12 cellular contexts compared by ENCODE assay signal in genomic region chr10:35498693-35499092, GRCh38.
DNase-seq lines count a peak whose midpoint lies in the region; ATAC-seq and TF ChIP-seq lines count a peak whose summit lies in the region.
"Had no signal": no experiment of that assay in that cellular context is flagged by ENCODE, and none has a peak within 500 bp of the region (broad histone marks: within the 10 kb centered on the region; RNA-seq: fewer than 3 reads in every experiment).

No MANE protein-coding gene starts in this region.

- H3K79me2 ChIP-seq in Karpas-422 (ENCODE audit: low read length) = no peaks in the 10 kb centered on the region

- no peaks in the 10 kb centered on the region for H3K9me3 Mint-ChIP-seq in activated CD8-positive, alpha-beta T cell treated with anti-CD3 and anti-CD28 coated beads for 36 hours
- H3K9me3 Mint-ChIP-seq: neural progenitor cell had no signal

- ATAC-seq in GM19452 (IDR thresholded peaks at IDR 0.05; ENCODE audit: unreplicated experiment) (peak; percentile 49), HG02884 (IDR thresholded peaks at IDR 0.05; ENCODE audit: unreplicated experiment) (peak; percentile 89), HG03097 (IDR thresholded peaks at IDR 0.05; ENCODE audit: low FRiP score, unreplicated experiment) (no peak)
- no peak for ATAC-seq in activated CD8-positive, alpha-beta T cell treated with anti-CD3 and anti-CD28 coated beads for 36 hours
- ATAC-seq: body of pancreas had no signal

- no peaks in the 10 kb centered on the region for H3K27me3 ChIP-seq in Karpas-422 (ENCODE audit: low read length)
- H3K27me3 ChIP-seq: body of pancreas, neural progenitor cell, stomach had no signal

- no peaks in the 10 kb centered on the region for H3K9me2 ChIP-seq in Karpas-422 (replicated peaks; ENCODE audit: insufficient read depth, low read length)

- peaks cover 3% of the 10 kb centered on the region for H3K36me3 Mint-ChIP-seq in activated CD8-positive, alpha-beta T cell treated with anti-CD3 and anti-CD28 coated beads for 36 hours (ENCODE audit: low read depth)

- no peak overlapping the region for H3K27ac Mint-ChIP-seq in activated CD8-positive, alpha-beta T cell treated with anti-CD3 and anti-CD28 coated beads for 36 hours
- H3K27ac Mint-ChIP-seq: neural progenitor cell had no signal

- no peak overlapping the region for H3K4me3 Mint-ChIP-seq in activated CD8-positive, alpha-beta T cell treated with anti-CD3 and anti-CD28 coated beads for 36 hours
- H3K4me3 Mint-ChIP-seq: neural progenitor cell had no signal

- H3K36me3 ChIP-seq in Karpas-422 (ENCODE audit: insufficient read depth, low read length) = no peaks in the 10 kb centered on the region
- H3K36me3 ChIP-seq: neural progenitor cell had no signal

- no peaks in the 10 kb centered on the region for H3K9me3 ChIP-seq in Karpas-422 (ENCODE audit: low read length)
- H3K9me3 ChIP-seq: body of pancreas, stomach had no signal

- H2AFZ ChIP-seq in Karpas-422 (ENCODE audit: low read length) = no peak overlapping the region
- H2AFZ ChIP-seq: neural progenitor cell had no signal

- intact Hi-C loops in activated CD8-positive, alpha-beta T cell treated with anti-CD3 and anti-CD28 coated beads for 36 hours (cut with micrococcal nuclease) = no loop called here

- H3K4me1 Mint-ChIP-seq in activated CD8-positive, alpha-beta T cell treated with anti-CD3 and anti-CD28 coated beads for 36 hours (ENCODE audit: low read depth) = peaks cover 35% of the 10 kb centered on the region

- CTCF ChIA-PET in activated CD8-positive, alpha-beta T cell treated with anti-CD3 and anti-CD28 coated beads for 36 hours (lab: Charles Lee) = no interaction called here

- H3K9ac ChIP-seq in Karpas-422 (ENCODE audit: low read length) = no peak overlapping the region
- H3K9ac ChIP-seq: neural progenitor cell had no signal

- H3K4me3 ChIP-seq in GM12864 (ENCODE audit: low read depth, low read length) (no peak overlapping the region), Karpas-422 (ENCODE audit: low read length) (no peak overlapping the region)
- H3K4me3 ChIP-seq: body of pancreas, neural progenitor cell, stomach had no signal

- POLR2A ChIA-PET in activated CD8-positive, alpha-beta T cell treated with anti-CD3 and anti-CD28 coated beads for 36 hours (lab: Charles Lee) = no interaction called here

- peak; percentile 12 for DNase-seq in GM12864 (ENCODE audit: low read depth)
- no peak for DNase-seq in Karpas-422
- DNase-seq in stimulated activated naive CD4-positive, alpha-beta T cell treated with Interleukin-2 at 50 U/mL for 16 hours (lab: John Stamatoyannopoulos, UW) = no peak
- no peak for DNase-seq in middle frontal gyrus (ENCODE audit: extremely low spot score, low spot score)
- DNase-seq in activated CD8-positive, alpha-beta T cell treated with anti-CD3 and anti-CD28 coated beads for 36 hours = no peak
- DNase-seq: activated CD8-positive, alpha-beta memory T cell treated with anti-CD3 and anti-CD28 coated beads, Interleukin-2, amount 50 U/mL, for 48 hours; body of pancreas; stomach had no signal

- peaks cover 20% of the 10 kb centered on the region for H3K4me1 ChIP-seq in Karpas-422 (ENCODE audit: low read length)

- no peak for TF ChIP-seq CTCF in GM12864 (IDR thresholded peaks at IDR 0.05; ENCODE audit: low read depth, low read length, missing control alignments)
- no peak for TF ChIP-seq CTCF in activated CD8-positive, alpha-beta T cell treated with anti-CD3 and anti-CD28 coated beads for 36 hours (IDR thresholded peaks at IDR 0.05)

- H3K27ac ChIP-seq in Karpas-422 (ENCODE audit: low read length) = no peak overlapping the region
- H3K27ac ChIP-seq: body of pancreas, neural progenitor cell, stomach had no signal

- H3K27me3 Mint-ChIP-seq in activated CD8-positive, alpha-beta T cell treated with anti-CD3 and anti-CD28 coated beads for 36 hours = no peaks in the 10 kb centered on the region

- H3K4me2 ChIP-seq in Karpas-422 (ENCODE audit: low read depth, low read length, poor library complexity, severe bottlenecking) = peak overlapping the region; percentile 36
- H3K4me2 ChIP-seq: neural progenitor cell had no signal

- H4K20me1 ChIP-seq in Karpas-422 (ENCODE audit: insufficient read depth, low read depth, low read length) = peaks cover 38% of the 10 kb centered on the region

Comparison
In these comparisons a context has a peak if more than half of its experiments do, and no peak if none do; other contexts are left out.
1. ATAC-seq: peak in GM19452 (single experiment) and HG02884 (single experiment); none in HG03097 (single experiment) and activated CD8-positive, alpha-beta T cell treated with anti-CD3 and anti-CD28 coated beads for 36 hours (single experiment).